ENCODE assay signal across 16 cellular contexts in the genomic region with DNA sequence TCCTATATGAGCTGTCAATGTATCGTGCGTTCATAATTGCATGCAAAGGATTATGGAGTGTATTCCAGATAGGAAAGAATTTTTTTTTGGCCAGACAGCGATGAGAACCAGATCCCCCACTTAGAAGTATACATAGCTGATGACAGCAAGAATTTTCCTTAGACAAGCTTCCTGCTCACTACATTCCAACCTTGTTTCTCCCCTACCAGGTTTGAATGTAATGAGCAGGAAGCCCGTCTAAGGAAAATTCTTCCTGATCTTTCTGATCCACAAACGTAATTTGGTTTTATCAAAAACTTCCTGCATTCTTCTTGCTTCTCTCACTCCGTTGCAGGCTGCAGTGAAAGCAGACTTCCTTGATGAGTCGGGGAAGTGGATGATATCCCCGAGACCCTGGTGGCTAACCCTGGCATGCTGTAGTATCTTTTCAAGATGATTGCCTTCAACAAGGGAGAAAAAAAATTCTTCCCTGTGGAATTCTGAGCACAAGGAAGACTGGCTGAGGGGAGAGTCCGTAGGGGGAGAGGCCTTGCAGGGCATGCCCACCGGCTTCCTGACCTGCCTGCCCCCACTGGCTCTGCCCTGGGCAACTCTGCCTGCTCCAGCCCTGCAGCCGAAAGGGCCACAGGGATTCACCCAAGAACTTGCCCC.
DNase-seq lines count a peak whose midpoint lies in the region; ATAC-seq and TF ChIP-seq lines count a peak whose summit lies in the region.
"Had no signal": no experiment of that assay in that cellular context is flagged by ENCODE, and none has a peak within 500 bp of the region (broad histone marks: within the 10 kb centered on the region; RNA-seq: fewer than 3 reads in every experiment).

No MANE protein-coding gene starts in this region.

- H3K9me2 ChIP-seq in SK-N-SH: no peaks in the 10 kb centered on the region

- no peak for ATAC-seq in HG02885 (IDR thresholded peaks at IDR 0.05; ENCODE audit: poor library complexity, unreplicated experiment)
- ATAC-seq: GM12878; stimulated activated naive CD8-positive, alpha-beta T cell treated with anti-CD3 and anti-CD28 coated beads, Interleukin-15, amount 100 ng/mL, for 72 hours had no signal

- intact Hi-C loops in CD14-positive monocyte (cut with micrococcal nuclease): no loop called here
- intact Hi-C loops in mammary epithelial cell (cut with micrococcal nuclease): no loop called here

- dilution Hi-C loops in mammary epithelial cell (cut with HindIII; ENCODE audit: low sequenced_read_pairs): loop anchor here (5.0 kb wide), 1 partner anchor 53 kb away; no protein-coding TSS in a partner anchor

- H3K4me2 ChIP-seq in SK-N-SH (peak overlapping the region; percentile 61), mammary epithelial cell (ENCODE audit: insufficient read depth, low read depth, low read length) (no peak overlapping the region)

- H3K79me2 ChIP-seq in SK-N-SH (ENCODE audit: insufficient read depth) (peaks cover 7% of the 10 kb centered on the region; the same call in 1 of the 2 replicates), mammary epithelial cell (ENCODE audit: insufficient read depth, low read length) (no peaks in the 10 kb centered on the region)

- H3K9ac ChIP-seq in SK-N-SH: peak overlapping the region; percentile 67; the same call in 1 of the 2 replicates
- no peak overlapping the region for H3K9ac ChIP-seq in mammary epithelial cell (ENCODE audit: insufficient read depth, low read length)

- TF ChIP-seq RAD21 in SK-N-SH (IDR thresholded peaks at IDR 0.05; ENCODE audit: low read length): no peak

- H4K20me1 ChIP-seq in SK-N-SH (ENCODE audit: insufficient read depth) (no peaks in the 10 kb centered on the region), mammary epithelial cell (ENCODE audit: insufficient read depth, low read length) (no peaks in the 10 kb centered on the region)

- peaks cover 0 to 7% (median 4%) of the 10 kb centered on the region in 7 donors for H3K9me3 Mint-ChIP-seq in CD14-positive monocyte

- CTCF ChIA-PET in SK-N-SH (lab: Yijun Ruan, JAX) (no interaction called here), mammary epithelial cell (lab: Charles Lee; ENCODE audit: low non-redundant PET) (no interaction called here)

- H3K4me1 Mint-ChIP-seq in CD14-positive monocyte: peaks cover 1% of the 10 kb centered on the region

- no peaks in the 10 kb centered on the region for H3K27me3 ChIP-seq in SK-N-SH (ENCODE audit: insufficient read depth)
- H3K27me3 ChIP-seq in mammary epithelial cell (ENCODE audit: insufficient read depth, low read length): peaks cover 2% of the 10 kb centered on the region

- no peak overlapping the region for H3K27ac Mint-ChIP-seq in CD14-positive monocyte
- H3K27ac Mint-ChIP-seq: activated naive CD8-positive, alpha-beta T cell treated with anti-CD3 and anti-CD28 coated beads, Interleukin-2, amount 10 ng/mL, durations not matched to agents 7 days and 5 days; progenitor cell of endocrine pancreas; stimulated activated naive CD8-positive, alpha-beta T cell treated with anti-CD3 and anti-CD28 coated beads, Interleukin-15, amount 100 ng/mL, for 72 hours had no signal

- H3K27ac ChIP-seq in SK-N-SH (ENCODE audit: low read depth in 2 of 2, low read length in 1 of 2) (peak overlapping the region; percentile 76 to 98), mammary epithelial cell (ENCODE audit: insufficient read depth, low read depth, low read length) (no peak overlapping the region)

- peaks cover 1 to 13% (median 7%) of the 10 kb centered on the region in 3 donors for H3K27me3 Mint-ChIP-seq in CD14-positive monocyte (ENCODE audit: low read depth in 3 of 3)

- BruUV-seq in mammary epithelial cell (replicated peaks; lab: Mats Ljungman, UMichigan): no TSS peak

- no peaks in the 10 kb centered on the region for H3K36me3 Mint-ChIP-seq in CD14-positive monocyte
- H3K36me3 Mint-ChIP-seq: activated naive CD8-positive, alpha-beta T cell treated with anti-CD3 and anti-CD28 coated beads, Interleukin-2, amount 10 ng/mL, durations not matched to agents 7 days and 5 days had no signal

- H3K4me1 ChIP-seq in SK-N-SH (ENCODE audit: control insufficient read depth in 1 of 2, insufficient read depth in 2 of 2, low read depth in 1 of 2, low read length in 1 of 2): peaks cover 35 to 40% of the 10 kb centered on the region in 2 experiments
- no peaks in the 10 kb centered on the region for H3K4me1 ChIP-seq in mammary epithelial cell (ENCODE audit: insufficient read depth, low read length)

- H3K4me3 Mint-ChIP-seq in CD14-positive monocyte: no peak overlapping the region
- H3K4me3 Mint-ChIP-seq: activated naive CD8-positive, alpha-beta T cell treated with anti-CD3 and anti-CD28 coated beads, Interleukin-2, amount 10 ng/mL, durations not matched to agents 7 days and 5 days; stimulated activated naive CD8-positive, alpha-beta T cell treated with anti-CD3 and anti-CD28 coated beads, Interleukin-15, amount 100 ng/mL, for 72 hours had no signal

- TF ChIP-seq EP300 in SK-N-SH (IDR thresholded peaks at IDR 0.05; ENCODE audit: borderline replicate concordance in 1 of 2, low read depth in 1 of 2, low read length in 1 of 2): peak; percentile 20 to 77; a peak in 2 of 4 replicates

- TF ChIP-seq CTCF in SK-N-SH (IDR thresholded peaks at IDR 0.05) (peak; percentile 23), CD14-positive monocyte (IDR thresholded peaks at IDR 0.05) (no peak), mammary epithelial cell (conservative IDR thresholded peaks at IDR 0.05 in 1 of 2, IDR thresholded peaks at IDR 0.05 in 1 of 2; ENCODE audit: extremely low read depth in 1 of 2, insufficient read depth in 1 of 2, low read depth in 1 of 2, low read length in 2 of 2) (no peak)

- WGBS in SK-N-SH (ENCODE audit: low lambda C conversion rate): 37% methylated on average over 11 of the region's 11 CpGs
- 82% methylated on average over 10 of the region's 11 CpGs for WGBS in mammary epithelial cell (ENCODE audit: low coverage, missing lambda C conversion rate)

- H3K9me3 ChIP-seq in SK-N-SH: no peaks in the 10 kb centered on the region
- no peaks in the 10 kb centered on the region for H3K9me3 ChIP-seq in mammary epithelial cell (replicated peaks; ENCODE audit: insufficient read depth, low read length)

- in situ Hi-C loops in mammary epithelial cell (cut with MboI; ENCODE audit: low sequenced_read_pairs in 2 of 2): no loop called here

- H3K36me3 ChIP-seq in SK-N-SH (replicated peaks in 1 of 2; ENCODE audit: control insufficient read depth in 1 of 2, insufficient read depth in 2 of 2, low read length in 1 of 2) (no peaks in the 10 kb centered on the region), mammary epithelial cell (ENCODE audit: insufficient read depth, low read length) (no peaks in the 10 kb centered on the region)

- peak overlapping the region; percentile 71; the same call in 1 of the 2 replicates for H2AFZ ChIP-seq in SK-N-SH (ENCODE audit: low read depth)
- no peak overlapping the region for H2AFZ ChIP-seq in mammary epithelial cell (ENCODE audit: low read depth, low read length)

- H3K4me3 ChIP-seq in SK-N-SH (ENCODE audit: low read depth in 2 of 2, low read length in 1 of 2) (peak overlapping the region; percentile 12 to 13; a peak in 2 of 4 replicates), skeletal muscle cell (ENCODE audit: low read depth, low read length) (no peak overlapping the region), mammary epithelial cell (replicated peaks in 1 of 3; ENCODE audit: insufficient read depth in 1 of 3, low read depth in 2 of 3, low read length in 3 of 3) (no peak overlapping the region)
- H3K4me3 ChIP-seq: GM12878 had no signal

- DNase-seq in GM03348 (ENCODE audit: low spot score): peak; percentile 48
- DNase-seq in SK-N-SH: peak; percentile 39
- peak; percentile 55 for DNase-seq in fibroblast of peridontal ligament (ENCODE audit: extremely low read depth)
- DNase-seq in skeletal muscle cell (ENCODE audit: low read depth): peak; percentile 84
- DNase-seq in CD14-positive monocyte (ENCODE audit: low spot score): no peak
- no peak for DNase-seq in SHP77 treated with DMSO at 0.1 percent for 48 hours (lab: John Stamatoyannopoulos, UW)
- no peak for DNase-seq in mammary epithelial cell
- DNase-seq: activated CD8-positive, alpha-beta memory T cell treated with anti-CD3 and anti-CD28 coated beads, Interleukin-2, amount 50 U/mL, for 4 hours; activated naive CD8-positive, alpha-beta T cell treated with anti-CD3 and anti-CD28 coated beads, Interleukin-2, amount 10 ng/mL, durations not matched to agents 7 days and 5 days; effector CD8-positive, alpha-beta T cell; NCI-H510A treated with DMSO at 0.1 percent for 48 hours; stimulated activated CD4-positive, alpha-beta T cell treated with anti-CD3 and anti-CD28 coated beads, Interleukin-4, amount 100 ng/mL, for 24 hours; stimulated activated naive CD8-positive, alpha-beta T cell treated with anti-CD3 and anti-CD28 coated beads, Interleukin-15, amount 100 ng/mL, for 72 hours had no signal

- POLR2A ChIA-PET in SK-N-SH (lab: Yijun Ruan, JAX): interaction anchor here (0.6 kb wide), 1 partner anchor 177 kb away, joined by 4 read pairs; no protein-coding TSS in a partner anchor

- peaks cover 29% of the 10 kb centered on the region for H3F3A ChIP-seq in SK-N-SH (replicated peaks; ENCODE audit: insufficient read depth)

TF ChIP-seq in SK-N-SH, 30 proteins besides CTCF, POLR2A, EP300 and RAD21 (continues in another document):
- peak; percentile 35; the same call in 1 of the 2 replicates for TF ChIP-seq RXRA (IDR thresholded peaks at IDR 0.05; ENCODE audit: borderline replicate concordance, low read depth)
- TF ChIP-seq, protein P1, sequence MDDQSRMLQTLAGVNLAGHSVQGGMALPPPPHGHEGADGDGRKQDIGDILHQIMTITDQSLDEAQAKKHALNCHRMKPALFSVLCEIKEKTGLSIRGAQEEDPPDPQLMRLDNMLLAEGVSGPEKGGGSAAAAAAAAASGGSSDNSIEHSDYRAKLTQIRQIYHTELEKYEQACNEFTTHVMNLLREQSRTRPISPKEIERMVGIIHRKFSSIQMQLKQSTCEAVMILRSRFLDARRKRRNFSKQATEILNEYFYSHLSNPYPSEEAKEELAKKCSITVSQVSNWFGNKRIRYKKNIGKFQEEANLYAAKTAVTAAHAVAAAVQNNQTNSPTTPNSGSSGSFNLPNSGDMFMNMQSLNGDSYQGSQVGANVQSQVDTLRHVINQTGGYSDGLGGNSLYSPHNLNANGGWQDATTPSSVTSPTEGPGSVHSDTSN (IDR thresholded peaks at IDR 0.05): peak; percentile 84
- TF ChIP-seq NFIC (IDR thresholded peaks at IDR 0.05; ENCODE audit: borderline replicate concordance): peak; percentile 52; the same call in 1 of the 2 replicates
- peak; percentile 28; the same call in 1 of the 2 replicates for TF ChIP-seq JUND (IDR thresholded peaks at IDR 0.05)
- TF ChIP-seq SMC3 (IDR thresholded peaks at IDR 0.05; ENCODE audit: low read depth, low read length): no peak
- TF ChIP-seq ELF1 (IDR thresholded peaks at IDR 0.05): 0 out of 2 replicates have a peak, but pooled peaks have one; percentile 22

Comparison
In these comparisons a context has a peak if more than half of its experiments do, and no peak if none do; other contexts are left out.
1. DNase-seq: peak in GM03348 (single experiment), SK-N-SH (single experiment), fibroblast of peridontal ligament (single experiment) and skeletal muscle cell (single experiment); none in CD14-positive monocyte (single experiment), SHP77 treated with DMSO at 0.1 percent for 48 hours (single experiment) and mammary epithelial cell (single experiment).
2. H3K4me3 ChIP-seq: peak in SK-N-SH (2 of 2); none in skeletal muscle cell (single experiment) and mammary epithelial cell (0 of 3).